ENCODE assay signal across 9 cellular contexts in genomic region chr5:132674671-132675506, GRCh38. TPM values are rescaled to one million over a fixed set of nuclear protein-coding genes. Genes with fewer than 3 reads are reported as not detected.
DNase-seq lines count a peak whose midpoint lies in the region; ATAC-seq, FAIRE-seq and TF ChIP-seq lines count a peak whose summit lies in the region.
"Had no signal": no experiment of that assay in that cellular context is flagged by ENCODE, and none has a peak within 500 bp of the region (broad histone marks: within the 10 kb centered on the region; RNA-seq: fewer than 3 reads in every experiment).

No MANE protein-coding gene starts in this region.

- peaks cover 2% of the 10 kb centered on the region for H3K27me3 Mint-ChIP-seq in activated T-cell treated with anti-CD3 and anti-CD28 coated beads, Interleukin-2, amount 50 U/mL, for 4 hours (ENCODE audit: low read depth)

- FAIRE-seq in RCC 7860 (lab: Jason Lieb, UNC): peak; percentile 74

- H3K27ac ChIP-seq in fibroblast of lung (ENCODE audit: insufficient read depth, low read length) (peak overlapping the region; percentile 81), thoracic aorta (peak overlapping the region; percentile 88 to 91)
- H3K27ac ChIP-seq: cardiac muscle cell had no signal

- H3K4me2 ChIP-seq in fibroblast of lung (ENCODE audit: extremely low read depth, insufficient read depth, low read length): peak overlapping the region; percentile 73

- H3K4me1 Mint-ChIP-seq in activated T-cell treated with anti-CD3 and anti-CD28 coated beads, Interleukin-2, amount 50 U/mL, for 4 hours (ENCODE audit: low read depth): peaks cover 11% of the 10 kb centered on the region

- H3K79me2 ChIP-seq in fibroblast of lung (ENCODE audit: control insufficient read depth, insufficient read depth, low read length): no peaks in the 10 kb centered on the region

- ATAC-seq in activated T-cell treated with anti-CD3 and anti-CD28 coated beads, Interleukin-2, amount 50 U/mL, for 4 hours: peak; percentile 63 to 64
- peak; percentile 86 for ATAC-seq in HG02642 (IDR thresholded peaks at IDR 0.05; ENCODE audit: poor library complexity, unreplicated experiment)
- peak; percentile 53 for ATAC-seq in thoracic aorta (ENCODE audit: insufficient number of reproducible peaks, low FRiP score, low read depth)

- H3K36me3 Mint-ChIP-seq in activated T-cell treated with anti-CD3 and anti-CD28 coated beads, Interleukin-2, amount 50 U/mL, for 4 hours (ENCODE audit: insufficient read depth): no peaks in the 10 kb centered on the region

- H4K20me1 ChIP-seq in fibroblast of lung (ENCODE audit: control insufficient read depth, extremely low read depth, insufficient read depth, low read length): no peaks in the 10 kb centered on the region

- H3K4me1 ChIP-seq in fibroblast of lung (ENCODE audit: control insufficient read depth, extremely low read depth, insufficient read depth, low read length): peaks cover 21% of the 10 kb centered on the region
- peaks cover 6 to 40% of the 10 kb centered on the region in 2 donors for H3K4me1 ChIP-seq in thoracic aorta (ENCODE audit: control insufficient read depth in 1 of 2, low read depth in 2 of 2)

- H2AFZ ChIP-seq in fibroblast of lung (ENCODE audit: low read length): peak overlapping the region; percentile 7

- H3K9me3 ChIP-seq in fibroblast of lung (ENCODE audit: control insufficient read depth, insufficient read depth, low read depth, low read length): no peaks in the 10 kb centered on the region
- H3K9me3 ChIP-seq in thoracic aorta: no peaks in the 10 kb centered on the region

- H3K4me3 ChIP-seq in fibroblast of lung (replicated peaks in 1 of 4; ENCODE audit: control extremely low read depth in 1 of 4, insufficient read depth in 1 of 4, low read depth in 3 of 4, low read length in 4 of 4) (peak overlapping the region in 1 of 4 experiments; percentile 26), thoracic aorta (peak overlapping the region; percentile 63)
- H3K4me3 ChIP-seq: cardiac muscle cell had no signal

- H3K27me3 ChIP-seq in fibroblast of lung (ENCODE audit: control insufficient read depth, insufficient read depth, low read length) (no peaks in the 10 kb centered on the region), thoracic aorta (replicated peaks; ENCODE audit: insufficient read depth) (no peaks in the 10 kb centered on the region)
- H3K27me3 ChIP-seq: cardiac muscle cell had no signal

- TF ChIP-seq CTCF in fibroblast of lung (conservative IDR thresholded peaks at IDR 0.05 in 1 of 2, IDR thresholded peaks at IDR 0.05 in 1 of 2; ENCODE audit: low read depth in 1 of 2, low read length in 2 of 2): no peak
- no peak for TF ChIP-seq CTCF in thoracic aorta (IDR thresholded peaks at IDR 0.05)

- peak overlapping the region; percentile 63 for H3K4me3 Mint-ChIP-seq in activated T-cell treated with anti-CD3 and anti-CD28 coated beads, Interleukin-2, amount 50 U/mL, for 4 hours

- H3K9ac ChIP-seq in fibroblast of lung (ENCODE audit: insufficient read depth, low read length): no peak overlapping the region

- no peak for DNase-seq in activated T-cell treated with anti-CD3 and anti-CD28 coated beads, Interleukin-2, amount 50 U/mL, for 4 hours
- no peak for DNase-seq in activated T-cell treated with anti-CD3 and anti-CD28 coated beads for 4 hours
- DNase-seq in RCC 7860 (ENCODE audit: low spot score): peak; percentile 80
- DNase-seq in fibroblast of lung (ENCODE audit: low read depth in 2 of 2): peak; percentile 95 to 98
- DNase-seq in thoracic aorta (ENCODE audit: low spot score): no peak
- no peak for DNase-seq in NCI-H2171 treated with DMSO at 0.1 percent for 48 hours (lab: John Stamatoyannopoulos, UW)
- DNase-seq in DMS114 treated with DMSO at 0.1 percent for 48 hours (lab: John Stamatoyannopoulos, UW; ENCODE audit: unreplicated experiment): no peak

- no peaks in the 10 kb centered on the region for H3K9me3 Mint-ChIP-seq in activated T-cell treated with anti-CD3 and anti-CD28 coated beads, Interleukin-2, amount 50 U/mL, for 4 hours

- H3K36me3 ChIP-seq in fibroblast of lung (ENCODE audit: control insufficient read depth, insufficient read depth, low read length) (no peaks in the 10 kb centered on the region), thoracic aorta (no peaks in the 10 kb centered on the region)
- H3K36me3 ChIP-seq: cardiac muscle cell had no signal

RNA-seq across cellular contexts. Expression of gene IL4, which starts 1.1 kb away (rescaled TPM):
- 10 to 100 TPM; 17.9 to 45.9 (median 18.5) TPM for total RNA-seq in activated T-cell treated with anti-CD3 and anti-CD28 coated beads, Interleukin-2, amount 50 U/mL, for 4 hours
- total RNA-seq in fibroblast of lung (not detected in 2 replicates), thoracic aorta (not detected)
- not detected in 2 replicates for polyA plus RNA-seq in fibroblast of lung
- polyA plus RNA-seq in fibroblast of lung (2012): not detected in 2 replicates
- polyA minus RNA-seq in fibroblast of lung (ENCODE audit: low replicate concordance): not detected in 2 replicates
- total RNA-seq: cardiac muscle cell had no signal
- polyA plus RNA-seq: cardiac muscle cell had no signal

RNA-seq across cellular contexts. Expression of gene IL13, which starts 16.9 kb away (rescaled TPM):
- total RNA-seq in activated T-cell treated with anti-CD3 and anti-CD28 coated beads, Interleukin-2, amount 50 U/mL, for 4 hours: 10 to 100 TPM; 12.5 to 56.8 (median 26.9) TPM
- total RNA-seq in fibroblast of lung (not detected in 2 replicates), thoracic aorta (1 to 10 TPM in 1 of 2 donors, not detected in 1; 2.8 TPM)
- not detected in 2 replicates for polyA plus RNA-seq in fibroblast of lung
- not detected in 2 replicates for polyA plus RNA-seq in fibroblast of lung (2012)
- polyA minus RNA-seq in fibroblast of lung (ENCODE audit: low replicate concordance): not detected in 2 replicates
- total RNA-seq: cardiac muscle cell had no signal
- polyA plus RNA-seq: cardiac muscle cell had no signal

Comparison
In these comparisons a context has a peak if more than half of its experiments do, and no peak if none do; other contexts are left out.
1. DNase-seq: peak in RCC 7860 (single experiment) and fibroblast of lung (2 of 2); none in activated T-cell treated with anti-CD3 and anti-CD28 coated beads, Interleukin-2, amount 50 U/mL, for 4 hours (single experiment), activated T-cell treated with anti-CD3 and anti-CD28 coated beads for 4 hours (single experiment), thoracic aorta (single experiment), NCI-H2171 treated with DMSO at 0.1 percent for 48 hours (single experiment) and DMS114 treated with DMSO at 0.1 percent for 48 hours (single experiment).
2. RNA of gene IL4, which starts 1.1 kb away (total RNA-seq): 17.9 to 45.9 TPM in activated T-cell treated with anti-CD3 and anti-CD28 coated beads, Interleukin-2, amount 50 U/mL, for 4 hours; not detected in fibroblast of lung and not detected in thoracic aorta; every median in the first group is over 10 times any median in the second.
3. Peak in every context shown above with its lines, with median percentiles within 50 percentile points of each other: ATAC-seq.